26 cellular contexts compared by ENCODE assay signal in genomic region chr1:41536296-41536695, GRCh38. TPM values are rescaled to one million over a fixed set of nuclear protein-coding genes. Genes with fewer than 3 reads are reported as not detected.
DNase-seq lines count a peak whose midpoint lies in the region; ATAC-seq and TF ChIP-seq lines count a peak whose summit lies in the region.
"Had no signal": no experiment of that assay in that cellular context is flagged by ENCODE, and none has a peak within 500 bp of the region (broad histone marks: within the 10 kb centered on the region; RNA-seq: fewer than 3 reads in every experiment).

No MANE protein-coding gene starts in this region.

- H2AK5ac ChIP-seq in mesenchymal stem cell (ENCODE audit: low read length, severe bottlenecking): no peak overlapping the region

- H3K9me3 ChIP-seq in transverse colon: no peaks in the 10 kb centered on the region
- no peaks in the 10 kb centered on the region for H3K9me3 ChIP-seq in mesenchymal stem cell (ENCODE audit: control insufficient read depth, low read length)
- H3K9me3 ChIP-seq: esophagus squamous epithelium, tibial nerve had no signal

- H3K36me3 Mint-ChIP-seq in activated T-cell treated with anti-CD3 and anti-CD28 coated beads, Interleukin-2, amount 50 U/mL, for 24 hours (ENCODE audit: low read depth): peaks cover 89% of the 10 kb centered on the region
- H3K36me3 Mint-ChIP-seq in activated T-cell treated with anti-CD3 and anti-CD28 coated beads, Interleukin-2, amount 50 U/mL, for 4 hours (ENCODE audit: insufficient read depth): peaks cover 52% of the 10 kb centered on the region
- no peaks in the 10 kb centered on the region for H3K36me3 Mint-ChIP-seq in nephron (ENCODE audit: low read depth)
- H3K36me3 Mint-ChIP-seq: mesothelial cell of epicardium; natural killer cell treated with Interleukin-12 subunit alpha and Interleukin-12 subunit beta and Interleukin-15 and Interleukin-18, amount 100 ng/mL, for 72 hours had no signal

- H3K27me3 ChIP-seq in transverse colon: no peaks in the 10 kb centered on the region
- peaks cover 25 to 31% of the 10 kb centered on the region in 2 experiments for H3K27me3 ChIP-seq in mesenchymal stem cell (ENCODE audit: control insufficient read depth in 1 of 2, insufficient read depth in 1 of 2, low read length in 2 of 2)
- H3K27me3 ChIP-seq: brain microvascular endothelial cell, esophagus squamous epithelium, tibial nerve had no signal

- H3K27ac ChIP-seq in transverse colon (no peak overlapping the region), mesenchymal stem cell (ENCODE audit: low read length, poor library complexity, severe bottlenecking) (no peak overlapping the region)
- H3K27ac ChIP-seq: brain microvascular endothelial cell, esophagus squamous epithelium, tibial nerve had no signal

- no peak overlapping the region for H2BK12ac ChIP-seq in mesenchymal stem cell (ENCODE audit: low read length in 2 of 2)

- no peaks in the 10 kb centered on the region for H3K9me3 Mint-ChIP-seq in activated T-cell treated with anti-CD3 and anti-CD28 coated beads, Interleukin-2, amount 50 U/mL, for 24 hours
- no peaks in the 10 kb centered on the region for H3K9me3 Mint-ChIP-seq in activated T-cell treated with anti-CD3 and anti-CD28 coated beads, Interleukin-2, amount 50 U/mL, for 4 hours
- H3K9me3 Mint-ChIP-seq in nephron: no peaks in the 10 kb centered on the region
- H3K9me3 Mint-ChIP-seq: endodermal cell; mesothelial cell of epicardium; natural killer cell treated with Interleukin-12 subunit alpha and Interleukin-12 subunit beta and Interleukin-15 and Interleukin-18, amount 100 ng/mL, for 72 hours had no signal

- H3K27ac Mint-ChIP-seq in activated T-cell treated with anti-CD3 and anti-CD28 coated beads, Interleukin-2, amount 50 U/mL, for 24 hours: no peak overlapping the region
- H3K27ac Mint-ChIP-seq in nephron: peak overlapping the region in 1 of 3 experiments; percentile 24
- H3K27ac Mint-ChIP-seq: endodermal cell; mesothelial cell of epicardium; natural killer cell treated with Interleukin-12 subunit alpha and Interleukin-12 subunit beta and Interleukin-15 and Interleukin-18, amount 100 ng/mL, for 72 hours; T-helper 1 cell treated with Interleukin-12 subunit alpha and Interleukin-12 subunit beta and Interleukin-4 antibody, amounts not matched to agents 30 μg/mL and 1 μg/mL, for 36 hours had no signal

- TF ChIP-seq EP300 in transverse colon (IDR thresholded peaks at IDR 0.05; ENCODE audit: low read depth): no peak

- H3K4me1 Mint-ChIP-seq in activated T-cell treated with anti-CD3 and anti-CD28 coated beads, Interleukin-2, amount 50 U/mL, for 24 hours (ENCODE audit: low read depth): peaks cover 3% of the 10 kb centered on the region
- peaks cover 6% of the 10 kb centered on the region for H3K4me1 Mint-ChIP-seq in activated T-cell treated with anti-CD3 and anti-CD28 coated beads, Interleukin-2, amount 50 U/mL, for 4 hours (ENCODE audit: low read depth)
- H3K4me1 Mint-ChIP-seq in nephron: peaks cover 50% of the 10 kb centered on the region
- H3K4me1 Mint-ChIP-seq: endodermal cell had no signal

- no peak overlapping the region for H3K18ac ChIP-seq in mesenchymal stem cell (ENCODE audit: low read depth in 1 of 2, low read length in 2 of 2)

- peaks cover 0 to 19% (median 14%) of the 10 kb centered on the region in 4 donors for H3K4me1 ChIP-seq in transverse colon
- peaks cover 11% of the 10 kb centered on the region for H3K4me1 ChIP-seq in mesenchymal stem cell (ENCODE audit: control insufficient read depth, insufficient read depth, low read depth, low read length)

- H3K4me3 ChIP-seq in transverse colon (no peak overlapping the region), mesenchymal stem cell (ENCODE audit: insufficient read depth in 1 of 2, low read depth in 1 of 2, low read length in 2 of 2) (no peak overlapping the region)
- H3K4me3 ChIP-seq: coronary artery, esophagus squamous epithelium, tibial nerve had no signal

- ATAC-seq in activated T-cell treated with anti-CD3 and anti-CD28 coated beads, Interleukin-2, amount 50 U/mL, for 4 hours: no peak
- ATAC-seq in HG02852 (IDR thresholded peaks at IDR 0.05; ENCODE audit: unreplicated experiment): no peak
- ATAC-seq: HCT116; natural killer cell treated with Interleukin-12 subunit alpha and Interleukin-12 subunit beta and Interleukin-15 and Interleukin-18, amount 100 ng/mL, for 72 hours; stimulated activated naive CD8-positive, alpha-beta T cell treated with anti-CD3 and anti-CD28 coated beads, Interleukin-15, Interleukin-2, amounts not matched to agents 100 U/mL and 50 U/mL, for 24 hours had no signal

- H4K8ac ChIP-seq in mesenchymal stem cell (ENCODE audit: low read length): no peak overlapping the region

- no peaks in the 10 kb centered on the region for H3K27me3 Mint-ChIP-seq in activated T-cell treated with anti-CD3 and anti-CD28 coated beads, Interleukin-2, amount 50 U/mL, for 24 hours
- H3K27me3 Mint-ChIP-seq in activated T-cell treated with anti-CD3 and anti-CD28 coated beads, Interleukin-2, amount 50 U/mL, for 4 hours (ENCODE audit: low read depth): no peaks in the 10 kb centered on the region
- H3K27me3 Mint-ChIP-seq in nephron (ENCODE audit: low read depth): peaks cover 33% of the 10 kb centered on the region
- H3K27me3 Mint-ChIP-seq: natural killer cell treated with Interleukin-12 subunit alpha and Interleukin-12 subunit beta and Interleukin-15 and Interleukin-18, amount 100 ng/mL, for 72 hours had no signal

- no peak overlapping the region for H2BK120ac ChIP-seq in mesenchymal stem cell (ENCODE audit: low read depth, low read length)

- H4K91ac ChIP-seq in mesenchymal stem cell (ENCODE audit: low read length): no peak overlapping the region

- intact Hi-C loops in cardiac septum (cut with DNase I) (loop anchor here (2.0 kb wide), 2 partner anchors 19 to 39 kb away; no protein-coding TSS in a partner anchor), transverse colon (cut with DNase I; ENCODE audit: low total_unique reads) (no loop called here)

- 86% methylated on average over 8 of the region's 8 CpGs; no CpG with 5 or more reads in 1 of the 2 donors for WGBS in transverse colon (ENCODE audit: low coverage in 1 of 2), 2 donors
- 91% methylated on average over 3 of the region's 8 CpGs for WGBS in mesenchymal stem cell

- no peak for TF ChIP-seq POLR2A in transverse colon (IDR thresholded peaks at IDR 0.05)

- H3K36me3 ChIP-seq in transverse colon (no peaks in the 10 kb centered on the region), mesenchymal stem cell (ENCODE audit: control insufficient read depth in 1 of 2, insufficient read depth in 2 of 2, low read depth in 1 of 2, low read length in 2 of 2) (no peaks in the 10 kb centered on the region)
- H3K36me3 ChIP-seq: brain microvascular endothelial cell, esophagus squamous epithelium, tibial nerve had no signal

- no peak overlapping the region for H3K4me2 ChIP-seq in mesenchymal stem cell (ENCODE audit: low read length, poor library complexity, severe bottlenecking)

- H3K23ac ChIP-seq in mesenchymal stem cell (ENCODE audit: low read length in 2 of 2): no peak overlapping the region

- no peak overlapping the region for H3K4me3 Mint-ChIP-seq in activated T-cell treated with anti-CD3 and anti-CD28 coated beads, Interleukin-2, amount 50 U/mL, for 24 hours
- no peak overlapping the region for H3K4me3 Mint-ChIP-seq in activated T-cell treated with anti-CD3 and anti-CD28 coated beads, Interleukin-2, amount 50 U/mL, for 4 hours
- H3K4me3 Mint-ChIP-seq in nephron: peak overlapping the region in 2 of 3 experiments; percentile 29 to 44
- H3K4me3 Mint-ChIP-seq: endodermal cell; mesothelial cell of epicardium; natural killer cell treated with Interleukin-12 subunit alpha and Interleukin-12 subunit beta and Interleukin-15 and Interleukin-18, amount 100 ng/mL, for 72 hours; T-helper 1 cell treated with Interleukin-12 subunit alpha and Interleukin-12 subunit beta and Interleukin-4 antibody, amounts not matched to agents 30 μg/mL and 1 μg/mL, for 36 hours had no signal

- no peak overlapping the region for H3K4ac ChIP-seq in mesenchymal stem cell (ENCODE audit: low read depth in 1 of 2, low read length in 2 of 2)

- no peak overlapping the region for H3K14ac ChIP-seq in mesenchymal stem cell (ENCODE audit: low read length in 2 of 2)

- H2AFZ ChIP-seq in mesenchymal stem cell (ENCODE audit: low read depth, low read length): no peak overlapping the region

- TF ChIP-seq CTCF in nephron (IDR thresholded peaks at IDR 0.05; ENCODE audit: unreplicated experiment in 3 of 3) (no peak), transverse colon (IDR thresholded peaks at IDR 0.05) (no peak)

- H2BK5ac ChIP-seq in mesenchymal stem cell (ENCODE audit: low read depth, low read length, poor library complexity, severe bottlenecking): no peak overlapping the region

- H2BK15ac ChIP-seq in mesenchymal stem cell (ENCODE audit: low read depth, poor library complexity, severe bottlenecking): no peak overlapping the region

- H3K9ac ChIP-seq in mesenchymal stem cell (ENCODE audit: low read length): no peak overlapping the region

- peaks cover 2% of the 10 kb centered on the region for H3K79me1 ChIP-seq in mesenchymal stem cell (replicated peaks; ENCODE audit: low read length, poor library complexity, severe bottlenecking)

- DNase-seq in activated T-cell treated with anti-CD3 and anti-CD28 coated beads, Interleukin-2, amount 50 U/mL, for 24 hours: peak; percentile 19
- no peak for DNase-seq in activated T-cell treated with anti-CD3 and anti-CD28 coated beads, Interleukin-2, amount 50 U/mL, for 4 hours
- peak; percentile 78 for DNase-seq in cardiac septum (ENCODE audit: low spot score)
- DNase-seq in transverse colon: peak; percentile 6
- no peak for DNase-seq in mesenchymal stem cell
- no peak for DNase-seq in GM19238 (ENCODE audit: insufficient read length, low spot score)
- DNase-seq: 8988T; activated CD4-positive, alpha-beta T cell treated with anti-CD3 and anti-CD28 coated beads for 4 hours; AML-193; brain microvascular endothelial cell; endodermal cell; esophagus squamous epithelium; KG1; NCI-H526 treated with DMSO at 0.1 percent for 48 hours; stimulated activated CD4-positive, alpha-beta T cell treated with anti-CD3 and anti-CD28 coated beads, Interleukin-4, amount 100 ng/mL, for 1 hour; stimulated activated naive CD8-positive, alpha-beta T cell treated with anti-CD3 and anti-CD28 coated beads, Interleukin-15, Interleukin-2, amounts not matched to agents 100 U/mL and 50 U/mL, for 24 hours had no signal

- in situ Hi-C loops in transverse colon (cut with MboI; ENCODE audit: low pct_ligation_motif_present in 1 of 4, low pct_unique_long_range_greater_than_20kb in 1 of 4, low sequenced_read_pairs in 3 of 4): no loop called here

RNA-seq across cellular contexts. Expression of gene EDN2, which starts 51.8 kb away (rescaled TPM):
- not detected for total RNA-seq in activated T-cell treated with anti-CD3 and anti-CD28 coated beads, Interleukin-2, amount 50 U/mL, for 4 hours
- 1.1 TPM for total RNA-seq in cardiac septum
- total RNA-seq in transverse colon: 10 to 100 TPM in 2 of 4 donors, 1 to 10 TPM in 2; 3.8 to 15.7 (median 10.3) TPM
- polyA plus RNA-seq in mesenchymal stem cell (2013, experiment 1 of 2): 0.15 TPM
- 0.15 TPM for polyA plus RNA-seq in mesenchymal stem cell (2013, experiment 2 of 2)
- total RNA-seq: activated CD8-positive, alpha-beta memory T cell treated with anti-CD3 and anti-CD28 coated beads for 36 hours; endodermal cell; natural killer cell treated with Interleukin-12 subunit alpha and Interleukin-12 subunit beta and Interleukin-15 and Interleukin-18, amount 100 ng/mL, for 72 hours; OCI-LY7 had no signal

Comparison
In these comparisons a context has a peak if more than half of its experiments do, and no peak if none do; other contexts are left out.
1. DNase-seq: peak in activated T-cell treated with anti-CD3 and anti-CD28 coated beads, Interleukin-2, amount 50 U/mL, for 24 hours (single experiment), cardiac septum (single experiment) and transverse colon (single experiment); none in activated T-cell treated with anti-CD3 and anti-CD28 coated beads, Interleukin-2, amount 50 U/mL, for 4 hours (single experiment), mesenchymal stem cell (single experiment) and GM19238 (single experiment).
2. H3K4me3 Mint-ChIP-seq: peak in nephron (2 of 3); none in activated T-cell treated with anti-CD3 and anti-CD28 coated beads, Interleukin-2, amount 50 U/mL, for 24 hours (single experiment) and activated T-cell treated with anti-CD3 and anti-CD28 coated beads, Interleukin-2, amount 50 U/mL, for 4 hours (single experiment).